8 cellular contexts compared by ENCODE assay signal in the genomic region with DNA sequence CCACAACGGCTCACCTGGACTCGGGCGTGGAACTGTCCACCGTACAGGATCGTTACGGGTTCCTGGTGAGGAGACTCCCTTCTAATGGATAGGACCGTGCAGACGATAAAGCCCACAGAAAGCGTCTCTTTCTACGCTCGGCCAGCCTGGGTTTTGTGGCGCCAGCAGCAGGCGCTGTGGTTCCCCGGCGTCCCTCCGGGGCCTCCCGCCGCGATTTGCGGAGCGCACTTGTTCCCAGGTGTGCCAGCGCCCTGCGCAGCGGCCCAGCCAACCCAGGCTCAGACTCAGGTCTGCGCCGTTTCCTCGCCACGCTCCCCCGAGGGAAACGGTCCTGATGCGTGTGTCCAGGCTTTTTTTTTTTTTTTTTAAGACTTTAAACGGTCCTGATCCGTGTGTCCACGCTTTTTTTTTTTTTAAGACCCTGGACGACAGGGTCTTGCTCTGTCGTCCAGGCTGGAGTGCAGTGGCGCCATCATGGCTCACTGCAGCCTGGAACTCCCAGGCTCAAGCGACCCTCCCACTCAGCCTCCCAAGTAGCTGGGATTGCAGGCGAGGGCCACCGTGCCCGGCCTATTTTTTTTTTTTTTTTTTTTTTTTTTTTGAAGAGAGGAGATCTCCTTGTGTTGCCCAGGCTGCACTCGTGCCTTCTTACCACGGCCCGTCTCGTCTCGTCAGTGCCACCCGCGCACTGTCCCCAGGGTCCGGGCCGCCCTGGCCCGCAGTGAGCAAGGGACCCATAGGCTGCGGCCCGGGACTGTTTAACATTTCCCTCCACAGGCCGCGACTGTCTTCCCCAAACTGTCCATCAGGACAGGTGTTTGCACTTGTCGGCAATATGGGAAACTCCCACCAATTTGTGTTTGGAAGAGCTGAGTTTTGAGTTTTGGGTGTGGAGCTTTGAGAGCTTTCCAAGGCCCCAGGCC. TPM values are rescaled to one million over a fixed set of nuclear protein-coding genes. Genes with fewer than 3 reads are reported as not detected.
DNase-seq lines count a peak whose midpoint lies in the region; ATAC-seq and TF ChIP-seq lines count a peak whose summit lies in the region.

No MANE protein-coding gene starts in this region.

- H2AFZ ChIP-seq in IMR-90 (replicated peaks; ENCODE audit: low read length, poor library complexity): peak overlapping the region; percentile 85

- H3K4me3 ChIP-seq in IMR-90 (ENCODE audit: insufficient read depth, low read depth, low read length): no peak overlapping the region
- no peak overlapping the region for H3K4me3 ChIP-seq in effector memory CD4-positive, alpha-beta T cell (ENCODE audit: insufficient read depth, low read depth, low read length, poor library complexity, severe bottlenecking)

- H2BK20ac ChIP-seq in IMR-90 (ENCODE audit: low read depth, low read length): no peak overlapping the region

- H3K79me1 ChIP-seq in IMR-90 (ENCODE audit: low read depth in 1 of 2, low read length in 2 of 2): no peaks in the 10 kb centered on the region

- no peaks in the 10 kb centered on the region for H3K36me3 ChIP-seq in IMR-90 (ENCODE audit: control insufficient read depth, insufficient read depth, low read length)
- H3K36me3 ChIP-seq in effector memory CD4-positive, alpha-beta T cell (ENCODE audit: control insufficient read depth, insufficient read depth, low read length): no peaks in the 10 kb centered on the region

- peak; percentile 23; the same call in 1 of the 2 replicates for TF ChIP-seq CTCF in IMR-90 (conservative IDR thresholded peaks at IDR 0.05; ENCODE audit: low read depth, low read length)

- POLR2A ChIA-PET in IMR-90 (lab: Charles Lee; ENCODE audit: unreplicated experiment): no interaction called here

- peak; percentile 24 for DNase-seq in Daoy (ENCODE audit: low read depth)
- no peak for DNase-seq in IMR-90
- DNase-seq in activated naive CD8-positive, alpha-beta T cell treated with anti-CD3 and anti-CD28 coated beads for 36 hours: peak; percentile 64
- peak in 1 of 2 donors; percentile 47 for DNase-seq in memory B cell (ENCODE audit: low spot score in 2 of 2)
- DNase-seq in central memory CD4-positive, alpha-beta T cell: no peak
- DNase-seq in effector memory CD4-positive, alpha-beta T cell: no peak

- ATAC-seq in IMR-90 (ENCODE audit: low read depth): peak; percentile 68
- peak; percentile 82 for ATAC-seq in memory B cell (ENCODE audit: low read depth)
- no peak for ATAC-seq in GM21390 (IDR thresholded peaks at IDR 0.05; ENCODE audit: unreplicated experiment)
- no peak for ATAC-seq in GM21360 (IDR thresholded peaks at IDR 0.05; ENCODE audit: unreplicated experiment)

- H3K36me3 Mint-ChIP-seq in activated naive CD8-positive, alpha-beta T cell treated with anti-CD3 and anti-CD28 coated beads for 36 hours: peaks cover 1% of the 10 kb centered on the region
- H3K36me3 Mint-ChIP-seq in memory B cell: no peaks in the 10 kb centered on the region

- no peak overlapping the region for H3K27ac Mint-ChIP-seq in activated naive CD8-positive, alpha-beta T cell treated with anti-CD3 and anti-CD28 coated beads for 36 hours
- H3K27ac Mint-ChIP-seq in memory B cell: no peak overlapping the region

- in situ Hi-C loops in IMR-90 (cut with MboI; ENCODE audit: low sequenced_read_pairs): no loop called here

- peaks cover 29% of the 10 kb centered on the region for H3K27me3 Mint-ChIP-seq in activated naive CD8-positive, alpha-beta T cell treated with anti-CD3 and anti-CD28 coated beads for 36 hours
- H3K27me3 Mint-ChIP-seq in memory B cell: peaks cover 6% of the 10 kb centered on the region

- dilution Hi-C loops in IMR-90 (cut with HindIII; ENCODE audit: low sequenced_read_pairs, unreplicated experiment): no loop called here

- no TSS peak for BruUV-seq in IMR-90 (replicated peaks; lab: Mats Ljungman, UMichigan)

- H2AK5ac ChIP-seq in IMR-90 (ENCODE audit: low read depth, low read length): no peak overlapping the region

- H2BK120ac ChIP-seq in IMR-90 (ENCODE audit: low read depth, low read length): no peak overlapping the region

- peaks cover 2% of the 10 kb centered on the region; the same call in 1 of the 2 replicates for H3K4me1 ChIP-seq in IMR-90 (ENCODE audit: control insufficient read depth, insufficient read depth, low read length)
- peaks cover 4% of the 10 kb centered on the region for H3K4me1 ChIP-seq in effector memory CD4-positive, alpha-beta T cell (ENCODE audit: control insufficient read depth, insufficient read depth, low read length, poor library complexity, severe bottlenecking)

- H4K20me1 ChIP-seq in IMR-90 (ENCODE audit: insufficient read depth, low read length): no peaks in the 10 kb centered on the region

- no peak overlapping the region for H3K27ac ChIP-seq in IMR-90 (ENCODE audit: insufficient read depth, low read length)
- H3K27ac ChIP-seq in effector memory CD4-positive, alpha-beta T cell (ENCODE audit: insufficient read depth, low read length, poor library complexity, severe bottlenecking): no peak overlapping the region

- H4K91ac ChIP-seq in IMR-90 (ENCODE audit: insufficient read depth, low read depth, low read length): no peak overlapping the region

- 14% methylated on average over 34 of the region's 56 CpGs; no CpG with 5 or more reads in 1 of the 2 experiments for WGBS in IMR-90 (ENCODE audit: extremely low coverage in 2 of 2, insufficient read length in 1 of 2), 2 experiments

- no peak overlapping the region for H3K9ac ChIP-seq in IMR-90 (ENCODE audit: low read depth, low read length)

- H2BK15ac ChIP-seq in IMR-90 (ENCODE audit: low read depth, low read length): no peak overlapping the region

- no peak for TF ChIP-seq RAD21 in IMR-90 (IDR thresholded peaks at IDR 0.05; ENCODE audit: low read length)

- H3K4me2 ChIP-seq in IMR-90 (ENCODE audit: low read depth, low read length): peak overlapping the region; percentile 73

- no peak overlapping the region for H2BK5ac ChIP-seq in IMR-90 (ENCODE audit: low read depth, low read length, poor library complexity, severe bottlenecking)

- intact Hi-C loops in IMR-90 (cut with micrococcal nuclease): no loop called here

- no peak overlapping the region for H4K5ac ChIP-seq in IMR-90 (ENCODE audit: low read depth, low read length)

- no peak overlapping the region for H3K14ac ChIP-seq in IMR-90 (replicated peaks; ENCODE audit: low read depth, low read length)

- H3K9me1 ChIP-seq in IMR-90 (ENCODE audit: insufficient read depth, low read length): no peaks in the 10 kb centered on the region

- no peaks in the 10 kb centered on the region for H3K9me3 ChIP-seq in IMR-90 (ENCODE audit: control insufficient read depth, insufficient read depth, low read length)
- no peaks in the 10 kb centered on the region for H3K9me3 ChIP-seq in effector memory CD4-positive, alpha-beta T cell (ENCODE audit: control insufficient read depth, low read length)

- no peak overlapping the region for H2AK9ac ChIP-seq in IMR-90 (replicated peaks; ENCODE audit: low read depth, low read length, poor library complexity)

- H3K27me3 ChIP-seq in IMR-90 (ENCODE audit: control insufficient read depth, insufficient read depth, low read length): peaks cover 13% of the 10 kb centered on the region
- peaks cover 22% of the 10 kb centered on the region for H3K27me3 ChIP-seq in effector memory CD4-positive, alpha-beta T cell (replicated peaks; ENCODE audit: control insufficient read depth, insufficient read depth, low read length, poor library complexity, severe bottlenecking)

- no peak for TF ChIP-seq POLR2A in IMR-90 (IDR thresholded peaks at IDR 0.05; ENCODE audit: low read depth, low read length)

- H4K8ac ChIP-seq in IMR-90 (ENCODE audit: low read depth in 2 of 2, low read length in 2 of 2): no peak overlapping the region

- H3K4ac ChIP-seq in IMR-90 (ENCODE audit: low read depth, low read length): no peak overlapping the region

- CTCF ChIA-PET in IMR-90 (lab: Yijun Ruan, JAX): no interaction called here

- H3K56ac ChIP-seq in IMR-90 (ENCODE audit: extremely low read depth, insufficient read depth, low read length): no peak overlapping the region

- H3K4me3 Mint-ChIP-seq in activated naive CD8-positive, alpha-beta T cell treated with anti-CD3 and anti-CD28 coated beads for 36 hours: peak overlapping the region; percentile 29
- peak overlapping the region; percentile 14 for H3K4me3 Mint-ChIP-seq in memory B cell

- H3K18ac ChIP-seq in IMR-90 (ENCODE audit: low read depth, low read length): no peak overlapping the region

- peaks cover 7% of the 10 kb centered on the region for H3K4me1 Mint-ChIP-seq in activated naive CD8-positive, alpha-beta T cell treated with anti-CD3 and anti-CD28 coated beads for 36 hours
- H3K4me1 Mint-ChIP-seq in memory B cell: no peaks in the 10 kb centered on the region

- H3K9me3 Mint-ChIP-seq in activated naive CD8-positive, alpha-beta T cell treated with anti-CD3 and anti-CD28 coated beads for 36 hours: no peaks in the 10 kb centered on the region
- no peaks in the 10 kb centered on the region for H3K9me3 Mint-ChIP-seq in memory B cell

- no peak overlapping the region for H3K23ac ChIP-seq in IMR-90 (ENCODE audit: low read depth, low read length)

TF ChIP-seq in IMR-90, 13 proteins besides CTCF, POLR2A, EP300 and RAD21:
- TF ChIP-seq MAZ (IDR thresholded peaks at IDR 0.05; ENCODE audit: borderline replicate concordance, low read depth, low read length) (no peak), MAFK (IDR thresholded peaks at IDR 0.05; ENCODE audit: low read depth, low read length) (no peak), BHLHE40 (IDR thresholded peaks at IDR 0.05; ENCODE audit: low read depth, low read length) (no peak), NFE2L2 (IDR thresholded peaks at IDR 0.05; ENCODE audit: low read depth, low read length) (no peak)
TF ChIP-seq in IMR-90: peak in this region for 0.

RNA-seq across cellular contexts. Expression of gene GJA3, which starts 23.8 kb away (rescaled TPM):
- total RNA-seq in Daoy (2014; rRNA removed; shearing (Covaris generic)): 0.89 and 1.4 TPM in 2 replicates
- total RNA-seq in IMR-90 (2012; rRNA removed): 2.7 and 3.6 TPM in 2 replicates
- 1.2 and 1.5 TPM in 2 replicates for polyA plus RNA-seq in IMR-90 (2012; rRNA removed)
- polyA plus RNA-seq in IMR-90 (2012; cell fraction: cytosol; rRNA removed): 0.80 and 1.1 TPM in 2 replicates
- 0.63 and 0.79 TPM in 2 replicates for polyA plus RNA-seq in IMR-90 (2012; cell fraction: nucleus; rRNA removed; ENCODE audit: low replicate concordance)
- total RNA-seq in activated naive CD8-positive, alpha-beta T cell treated with anti-CD3 and anti-CD28 coated beads for 36 hours: 1 to 10 TPM; 1.0 TPM

RNA-seq across cellular contexts. Expression of gene GJB2, which starts 55.7 kb away (rescaled TPM):
- total RNA-seq in Daoy (2014; rRNA removed; shearing (Covaris generic)): 0.77 and 5.3 TPM in 2 replicates
- under 0.01 TPM in 2 replicates for total RNA-seq in IMR-90 (2012; rRNA removed)
- 0.09 and 0.17 TPM in 2 replicates for polyA plus RNA-seq in IMR-90 (2012; rRNA removed)
- 0.10 and 0.30 TPM in 2 replicates for polyA plus RNA-seq in IMR-90 (2012; cell fraction: cytosol; rRNA removed)
- 0.52 and 2.5 TPM in 2 replicates for polyA plus RNA-seq in IMR-90 (2012; cell fraction: nucleus; rRNA removed; ENCODE audit: low replicate concordance)
- total RNA-seq in activated naive CD8-positive, alpha-beta T cell treated with anti-CD3 and anti-CD28 coated beads for 36 hours: 1 to 10 TPM; 1.8 to 2.1 TPM

Comparison
In these comparisons a context has a peak if more than half of its experiments do, and no peak if none do; other contexts are left out.
1. DNase-seq: peak in Daoy (single experiment) and activated naive CD8-positive, alpha-beta T cell treated with anti-CD3 and anti-CD28 coated beads for 36 hours (single experiment); none in IMR-90 (single experiment), central memory CD4-positive, alpha-beta T cell (single experiment) and effector memory CD4-positive, alpha-beta T cell (0 of 3).
2. ATAC-seq: peak in IMR-90 (single experiment) and memory B cell (single experiment); none in GM21390 (single experiment) and GM21360 (single experiment).